In the genomic region with DNA sequence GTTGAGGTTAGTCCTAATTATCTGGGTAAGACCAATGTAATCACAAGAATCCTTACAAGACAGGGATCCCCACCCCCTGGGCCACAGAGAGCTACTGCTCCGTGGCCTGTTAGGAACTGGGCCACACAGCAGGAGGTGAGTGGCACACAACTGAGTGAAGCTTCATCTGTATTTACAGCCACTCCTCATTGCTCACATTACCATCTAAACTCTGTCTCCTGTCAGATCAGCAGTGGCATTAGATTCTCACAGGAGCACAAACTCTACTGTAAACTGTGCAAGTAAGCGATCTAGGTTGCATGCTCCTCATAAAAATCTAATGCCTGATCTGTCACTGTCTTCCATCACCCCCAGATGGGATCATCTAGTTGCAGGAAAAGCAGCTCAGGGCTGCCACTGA, we compare ENCODE assay signal across 35 cellular contexts.
"Had no signal": no experiment of that assay in that cellular context is flagged by ENCODE, and none has a peak within 500 bp of the region (broad histone marks: within the 10 kb centered on the region; RNA-seq: fewer than 3 reads in every experiment).

No MANE protein-coding gene starts in this region.

- H3K9me3 ChIP-seq: MG63 had no signal

- DNase-seq: Karpas-422, Kasumi-1, KG1, MG63, MM.1S, MV-4-11, NCI-H1048, NCI-H1092, NCI-H1092 treated with DMSO at 0.1 percent for 48 hours, NCI-H1105, NCI-H1105 treated with DMSO at 0.1 percent for 48 hours, NCI-H1417, NCI-H1417 treated with DMSO at 0.1 percent for 48 hours, NCI-H1436, NCI-H1436 treated with DMSO at 0.1 percent for 48 hours, NCI-H146, NCI-H1694, NCI-H1694 treated with DMSO at 0.1 percent for 48 hours, NCI-H187, NCI-H187 treated with DMSO at 0.1 percent for 48 hours, NCI-H1930, NCI-H2029, NCI-H2029 treated with DMSO at 0.1 percent for 48 hours, NCI-H2081, NCI-H2081 treated with DMSO at 0.1 percent for 48 hours, NCI-H2107, NCI-H2171, NCI-H2171 treated with DMSO at 0.1 percent for 48 hours, NCI-H2227 treated with DMSO at 0.1 percent for 48 hours, NCI-H226, NCI-H345, NCI-H446, NCI-H446 treated with DMSO at 0.1 percent for 48 hours, NCI-H510A had no signal

- H3K4me3 ChIP-seq: MG63 had no signal

- H3K27ac ChIP-seq: KMS-11 had no signal

- H3K36me3 ChIP-seq: MG63 had no signal

- H3K27me3 ChIP-seq: MG63 had no signal

- H3K9ac ChIP-seq: KMS-11 had no signal

- H3K4me2 ChIP-seq: KMS-11 had no signal
